1 cellular context compared by ENCODE assay signal in the genomic region with DNA sequence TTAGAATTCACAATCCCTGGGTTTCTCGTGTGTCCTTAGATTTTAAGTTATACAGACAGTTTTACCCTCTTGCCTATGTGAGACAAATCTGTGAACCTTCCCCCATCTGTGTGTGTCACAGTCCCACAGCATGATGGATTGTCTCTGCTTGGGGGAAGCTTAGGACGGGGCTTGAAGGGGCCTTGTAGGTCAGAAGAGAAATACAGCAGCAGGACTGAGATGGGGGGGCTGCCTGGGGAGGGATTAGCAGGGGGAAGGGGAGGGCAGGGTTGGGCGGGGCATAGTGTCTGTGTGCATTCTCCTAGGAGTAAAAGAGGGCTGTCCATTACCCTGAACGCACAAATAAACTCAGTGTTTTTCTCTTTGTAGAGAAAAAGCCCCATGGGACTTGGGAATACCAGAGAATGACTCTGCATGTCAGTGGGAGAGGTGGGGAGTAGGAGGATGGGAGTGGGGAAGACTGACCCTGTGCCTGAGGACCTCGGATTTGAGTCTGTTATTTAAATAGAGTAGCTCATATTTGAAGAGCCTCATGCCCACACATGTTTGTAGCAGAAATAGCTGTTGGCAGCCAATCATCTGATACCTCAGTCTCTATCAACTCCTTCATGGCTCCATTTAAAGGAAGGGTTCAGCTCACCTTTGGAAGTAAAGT.
TF ChIP-seq lines count a peak whose summit lies in the region.

No MANE protein-coding gene starts in this region.

TF ChIP-seq in H1, 55 proteins besides CTCF, POLR2A, EP300 and RAD21:
- no peak for TF ChIP-seq SP4 (IDR thresholded peaks at IDR 0.05; ENCODE audit: low read length)
- no peak for TF ChIP-seq CBX8 (IDR thresholded peaks at IDR 0.05; ENCODE audit: borderline replicate concordance, low read depth, low read length)
- no peak for TF ChIP-seq RXRA (IDR thresholded peaks at IDR 0.05; ENCODE audit: insufficient read depth, low read depth, low read length)
- no peak for TF ChIP-seq ATF3 (IDR thresholded peaks at IDR 0.05; ENCODE audit: insufficient read depth, low read depth, low read length)
- no peak for TF ChIP-seq CHD1 (IDR thresholded peaks at IDR 0.05; ENCODE audit: low read depth, low read length)
- TF ChIP-seq JUN (IDR thresholded peaks at IDR 0.05; ENCODE audit: low read depth, low read length): no peak
- TF ChIP-seq SIX5 (IDR thresholded peaks at IDR 0.05; ENCODE audit: low read depth, low read length): no peak
TF ChIP-seq in H1: peak in this region for 0.
